ENCODE assay signal across 12 cellular contexts in the genomic region with DNA sequence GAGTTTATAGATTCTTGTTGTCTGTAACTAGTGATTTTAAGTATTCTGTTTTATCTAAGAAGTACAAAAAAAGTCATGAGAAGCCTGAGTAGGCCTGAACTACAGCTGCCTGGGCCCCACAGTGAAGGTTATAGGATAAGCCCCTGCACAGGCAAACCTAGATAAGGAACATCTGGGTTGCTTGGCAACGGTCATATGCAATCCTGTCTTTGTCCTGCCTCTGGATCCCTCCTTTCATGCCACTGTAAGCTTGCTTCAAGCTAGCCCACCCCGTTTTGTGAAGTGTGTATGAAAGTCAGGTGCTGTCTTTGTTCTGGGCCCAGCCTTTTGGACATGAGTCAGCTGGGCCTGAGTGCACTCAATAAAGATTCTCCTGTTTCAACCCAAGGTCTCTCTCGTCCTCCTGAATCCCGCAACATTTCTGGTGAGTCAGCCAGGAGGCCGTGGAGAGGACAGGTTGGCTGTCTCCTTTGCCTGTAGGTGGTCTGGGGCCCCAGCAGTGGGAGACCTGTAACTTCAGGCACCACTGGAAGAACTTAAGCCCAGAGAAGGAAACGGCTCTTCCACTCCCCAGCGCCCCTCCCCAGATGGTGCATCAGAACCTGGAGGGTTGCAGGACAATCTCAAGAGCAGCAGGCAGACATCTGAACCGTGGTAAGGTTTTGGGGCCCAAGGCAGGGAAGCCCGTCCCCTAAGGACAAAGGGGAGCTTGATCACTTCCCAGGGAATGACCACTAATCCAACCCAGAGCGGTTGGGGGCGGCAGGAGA. TPM values are rescaled to one million over a fixed set of nuclear protein-coding genes. Genes with fewer than 3 reads are reported as not detected.
A peak's percentile ranks its signal among the peaks of the same experiment; 100 is the strongest.
DNase-seq lines count a peak whose midpoint lies in the region; TF ChIP-seq lines count a peak whose summit lies in the region.
"Had no signal": no experiment of that assay in that cellular context is flagged by ENCODE, and none has a peak within 500 bp of the region (broad histone marks: within the 10 kb centered on the region; RNA-seq: fewer than 3 reads in every experiment).

No MANE protein-coding gene starts in this region.

- peak overlapping the region; percentile 97 for H2AFZ ChIP-seq in neuron (ENCODE audit: low read depth, low read length)

- H3K27ac ChIP-seq in coronary artery: no peak overlapping the region

- no peaks in the 10 kb centered on the region for H3K27me3 ChIP-seq in H7 (ENCODE audit: control insufficient read depth, insufficient read depth, low read length)
- H3K27me3 ChIP-seq in neuron (ENCODE audit: insufficient read depth, low read length): no peaks in the 10 kb centered on the region

- peaks cover 8% of the 10 kb centered on the region for H3K4me1 ChIP-seq in neuron (ENCODE audit: insufficient read depth, low read length)

- H3K36me3 ChIP-seq in H7 (replicated peaks; ENCODE audit: control insufficient read depth, insufficient read depth, low read length): no peaks in the 10 kb centered on the region
- H3K36me3 ChIP-seq in neuron (ENCODE audit: insufficient read depth, low read length): no peaks in the 10 kb centered on the region

- TF ChIP-seq CTCF in coronary artery (IDR thresholded peaks at IDR 0.05): no peak

- H3K4me3 ChIP-seq in H7 (ENCODE audit: insufficient read depth, low read depth, low read length): 0 out of 2 replicates have a peak overlapping the region, but pooled peaks have one; percentile 8
- H3K4me3 ChIP-seq in coronary artery: peak overlapping the region; percentile 70
- peak overlapping the region; percentile 57 for H3K4me3 ChIP-seq in neuron (ENCODE audit: low read length)

- peaks cover 2% of the 10 kb centered on the region for H3K9me3 ChIP-seq in neuron (ENCODE audit: low read length)

- DNase-seq in H7: no peak
- peak; percentile 35 to 70 for DNase-seq in NCI-H524 (lab: John Stamatoyannopoulos, UW)
- DNase-seq in coronary artery (ENCODE audit: low spot score): no peak
- no peak for DNase-seq in glomerular visceral epithelial cell (ENCODE audit: extremely low spot score)
- no peak for DNase-seq in NK-92 treated with Interleukin-12 subunit alpha and Interleukin-12 subunit beta, amount 100 ng/mL, for 24 hours (lab: John Stamatoyannopoulos, UW)
- no peak for DNase-seq in NCI-H187 (lab: John Stamatoyannopoulos, UW)
- no peak for DNase-seq in kidney tubule cell (ENCODE audit: low spot score)
- DNase-seq: cerebellar nuclear complex, glutamatergic neuron, naive B cell had no signal

RNA-seq across cellular contexts. Expression of gene SLC9C1, which starts 8.2 kb away (rescaled TPM):
- 0.38 and 0.41 TPM in 2 replicates for total RNA-seq in H7 (2014; rRNA removed; shearing (Covaris generic))
- total RNA-seq: Daoy had no signal

RNA-seq across cellular contexts. Expression of gene CD200, which starts 30.7 kb away (rescaled TPM):
- total RNA-seq in H7 (2014; rRNA removed; shearing (Covaris generic)): 40.9 and 49.4 TPM in 2 replicates
- total RNA-seq: Daoy had no signal

Comparison
In these comparisons a context has a peak if more than half of its experiments do, and no peak if none do; other contexts are left out.
1. DNase-seq: peak in NCI-H524 (2 of 2); none in H7 (single experiment), coronary artery (single experiment), glomerular visceral epithelial cell (single experiment), NK-92 treated with Interleukin-12 subunit alpha and Interleukin-12 subunit beta, amount 100 ng/mL, for 24 hours (single experiment), NCI-H187 (0 of 2) and kidney tubule cell (single experiment).
2. H3K4me3 ChIP-seq: peak in every context shown above with its lines; median percentile 70 in coronary artery; 57 in neuron; 8 in H7.